ENCODE assay signal across 25 cellular contexts in the genomic region with DNA sequence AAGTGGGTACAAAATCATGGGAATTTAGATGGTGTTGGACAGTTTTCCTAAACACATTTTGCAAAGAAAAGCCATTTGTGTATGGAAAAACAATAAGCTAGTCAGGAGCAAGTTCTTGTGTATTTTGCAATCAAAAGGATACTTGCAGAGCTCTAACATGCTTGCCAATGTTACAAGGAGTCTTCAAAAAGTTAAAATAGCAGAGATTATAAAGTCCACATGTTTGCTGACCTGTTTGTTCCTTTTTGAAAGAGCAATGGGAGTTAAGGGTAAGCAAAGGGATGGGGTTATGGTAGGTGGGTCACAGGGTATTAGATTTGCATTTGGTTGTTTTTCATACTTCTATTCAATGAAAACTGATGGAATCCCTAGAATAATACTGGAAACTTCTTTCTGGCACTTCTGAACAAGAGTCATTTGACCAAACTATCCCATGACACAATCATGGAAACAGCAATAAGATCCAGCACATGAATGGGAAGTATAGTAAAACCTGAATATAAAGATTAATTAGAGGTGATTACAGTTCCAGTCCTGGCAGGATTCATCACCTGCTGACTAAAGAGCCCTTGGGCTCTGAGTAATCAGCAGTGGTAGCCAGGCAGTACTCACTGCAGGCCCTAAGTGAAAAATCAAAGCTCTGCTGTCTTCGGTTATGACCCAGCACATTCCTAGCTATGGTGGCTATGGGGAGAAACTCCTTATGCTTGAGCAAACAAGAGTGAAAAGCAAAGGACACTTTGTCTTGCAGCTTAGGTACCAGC. TPM values are rescaled to one million over a fixed set of nuclear protein-coding genes. Genes with fewer than 3 reads are reported as not detected.
A peak's percentile ranks its signal among the peaks of the same experiment; 100 is the strongest.
DNase-seq lines count a peak whose midpoint lies in the region; ATAC-seq and TF ChIP-seq lines count a peak whose summit lies in the region.
"Had no signal": no experiment of that assay in that cellular context is flagged by ENCODE, and none has a peak within 500 bp of the region (broad histone marks: within the 10 kb centered on the region; RNA-seq: fewer than 3 reads in every experiment).

No MANE protein-coding gene starts in this region.

- TF ChIP-seq POLR2A in gastroesophageal sphincter (IDR thresholded peaks at IDR 0.05), result no peak
- no peak for TF ChIP-seq POLR2A in vagina (IDR thresholded peaks at IDR 0.05)

- TF ChIP-seq CTCF in MCF 10A (IDR thresholded peaks at IDR 0.05; ENCODE audit: unreplicated experiment) (no peak), gastroesophageal sphincter (IDR thresholded peaks at IDR 0.05) (no peak), vagina (IDR thresholded peaks at IDR 0.05) (no peak)

- no peaks in the 10 kb centered on the region for H3K36me3 Mint-ChIP-seq in MCF 10A (ENCODE audit: insufficient read depth, unreplicated experiment)
- H3K36me3 Mint-ChIP-seq: CD8-positive, alpha-beta memory T cell had no signal

- no peak overlapping the region for H3K4me3 Mint-ChIP-seq in MCF 10A (ENCODE audit: unreplicated experiment)
- H3K4me3 Mint-ChIP-seq: activated CD4-positive, alpha-beta T cell treated with anti-CD3 and anti-CD28 coated beads, Interleukin-2, amount 10 ng/mL, durations not matched to agents 24 days and 14 days; activated naive CD8-positive, alpha-beta T cell treated with anti-CD3 and anti-CD28 coated beads, Interleukin-2, amount 50 U/mL, for 24 hours; CD8-positive, alpha-beta memory T cell; H9; stimulated activated naive CD8-positive, alpha-beta T cell treated with anti-CD3 and anti-CD28 coated beads, Interleukin-15, Interleukin-2, amounts not matched to agents 100 ng/mL and 50 ng/mL, for 24 hours had no signal

- DNase-seq in NCI-H146 treated with DMSO at 0.1 percent for 48 hours (lab: John Stamatoyannopoulos, UW; ENCODE audit: unreplicated experiment) (peak; percentile 15), MCF 10A (ENCODE audit: unreplicated experiment) (peak; percentile 33), vagina (ENCODE audit: extremely low spot score in 2 of 2) (no peak)
- DNase-seq: activated CD4-positive, alpha-beta T cell treated with anti-CD3 and anti-CD28 coated beads, Interleukin-2, amount 10 ng/mL, durations not matched to agents 24 days and 14 days; activated naive CD8-positive, alpha-beta T cell treated with anti-CD3 and anti-CD28 coated beads, Interleukin-2, amount 50 U/mL, for 24 hours; CD8-positive, alpha-beta memory T cell; DND-41; glutamatergic neuron; H9; Kasumi-1; left ventricle myocardium inferior; mucosa of descending colon; NCI-H1105 treated with DMSO at 0.1 percent for 48 hours; SHP77 treated with DMSO at 0.1 percent for 48 hours; small intestine; stimulated activated CD4-positive, alpha-beta T cell treated with anti-CD3 and anti-CD28 coated beads, Interleukin-4, amount 100 ng/mL, for 1 hour; transverse colon had no signal

- H3K4me1 ChIP-seq in gastroesophageal sphincter (no peaks in the 10 kb centered on the region), vagina (peaks cover 5% of the 10 kb centered on the region)
- H3K4me1 ChIP-seq: prostate gland, transverse colon had no signal

- H3K27me3 ChIP-seq in gastroesophageal sphincter (no peaks in the 10 kb centered on the region), vagina (no peaks in the 10 kb centered on the region)
- H3K27me3 ChIP-seq: cardiac muscle cell, transverse colon had no signal

- H3K4me1 Mint-ChIP-seq in MCF 10A (ENCODE audit: insufficient read depth, unreplicated experiment), result no peaks in the 10 kb centered on the region
- H3K4me1 Mint-ChIP-seq: activated CD4-positive, alpha-beta T cell treated with anti-CD3 and anti-CD28 coated beads, Interleukin-2, amount 10 ng/mL, durations not matched to agents 24 days and 14 days; activated naive CD8-positive, alpha-beta T cell treated with anti-CD3 and anti-CD28 coated beads, Interleukin-2, amount 50 U/mL, for 24 hours; CD8-positive, alpha-beta memory T cell had no signal

- H3K36me3 ChIP-seq in gastroesophageal sphincter (no peaks in the 10 kb centered on the region), vagina (no peaks in the 10 kb centered on the region)
- H3K36me3 ChIP-seq: cardiac muscle cell, left ventricle myocardium inferior, prostate gland, transverse colon had no signal

- H3K9me3 Mint-ChIP-seq in MCF 10A (ENCODE audit: unreplicated experiment), result no peaks in the 10 kb centered on the region
- H3K9me3 Mint-ChIP-seq: activated CD4-positive, alpha-beta T cell treated with anti-CD3 and anti-CD28 coated beads, Interleukin-2, amount 10 ng/mL, durations not matched to agents 24 days and 14 days; H9; stimulated activated naive CD8-positive, alpha-beta T cell treated with anti-CD3 and anti-CD28 coated beads, Interleukin-15, Interleukin-2, amounts not matched to agents 100 ng/mL and 50 ng/mL, for 24 hours had no signal

- TF ChIP-seq EP300 in gastroesophageal sphincter (IDR thresholded peaks at IDR 0.05), result no peak

- BruUV-seq in MCF 10A (replicated peaks; lab: Mats Ljungman, UMichigan), result no TSS peak

- ATAC-seq in gastroesophageal sphincter (peak; percentile 25), HG03565 (IDR thresholded peaks at IDR 0.05; ENCODE audit: unreplicated experiment) (no peak), HG02970 (IDR thresholded peaks at IDR 0.05; ENCODE audit: low FRiP score, unreplicated experiment) (no peak), HG02763 (IDR thresholded peaks at IDR 0.05; ENCODE audit: unreplicated experiment) (no peak)
- ATAC-seq: activated naive CD8-positive, alpha-beta T cell treated with anti-CD3 and anti-CD28 coated beads, Interleukin-2, amount 50 U/mL, for 24 hours; mucosa of descending colon had no signal

- POLR2A ChIA-PET in MCF 10A (lab: Yijun Ruan, JAX), result no interaction called here

- H3K27ac ChIP-seq in gastroesophageal sphincter, result no peak overlapping the region
- H3K27ac ChIP-seq in vagina, result peak overlapping the region; percentile 30
- H3K27ac ChIP-seq: cardiac muscle cell, left ventricle myocardium inferior, prostate gland, transverse colon had no signal

- H3K27me3 Mint-ChIP-seq in MCF 10A (ENCODE audit: insufficient read depth, unreplicated experiment), result peaks cover 56% of the 10 kb centered on the region
- H3K27me3 Mint-ChIP-seq: activated CD4-positive, alpha-beta T cell treated with anti-CD3 and anti-CD28 coated beads, Interleukin-2, amount 10 ng/mL, durations not matched to agents 24 days and 14 days; activated naive CD8-positive, alpha-beta T cell treated with anti-CD3 and anti-CD28 coated beads, Interleukin-2, amount 50 U/mL, for 24 hours; stimulated activated naive CD8-positive, alpha-beta T cell treated with anti-CD3 and anti-CD28 coated beads, Interleukin-15, Interleukin-2, amounts not matched to agents 100 ng/mL and 50 ng/mL, for 24 hours had no signal

- CTCF ChIA-PET in MCF 10A (lab: Yijun Ruan, JAX), result interaction anchor here (0.6 to 1.1 kb wide), 2 partner anchors 172 to 378 kb away, joined by 3 read pairs; no protein-coding TSS in a partner anchor

- H3K4me3 ChIP-seq in gastroesophageal sphincter (no peak overlapping the region), vagina (no peak overlapping the region)
- H3K4me3 ChIP-seq: cardiac muscle cell, left ventricle myocardium inferior, mucosa of descending colon, prostate gland, transverse colon had no signal

- intact Hi-C loops in MCF 10A (cut with micrococcal nuclease), result no loop called here
- intact Hi-C loops in vagina (cut with DNase I), result no loop called here

- H3K9me3 ChIP-seq in gastroesophageal sphincter, result no peaks in the 10 kb centered on the region
- no peaks in the 10 kb centered on the region for H3K9me3 ChIP-seq in vagina
- H3K9me3 ChIP-seq: left ventricle myocardium inferior, mucosa of descending colon, prostate gland, transverse colon had no signal

- H3K27ac Mint-ChIP-seq in MCF 10A (ENCODE audit: low read depth, unreplicated experiment), result no peak overlapping the region
- H3K27ac Mint-ChIP-seq: activated CD4-positive, alpha-beta T cell treated with anti-CD3 and anti-CD28 coated beads, Interleukin-2, amount 10 ng/mL, durations not matched to agents 24 days and 14 days; activated naive CD8-positive, alpha-beta T cell treated with anti-CD3 and anti-CD28 coated beads, Interleukin-2, amount 50 U/mL, for 24 hours; CD8-positive, alpha-beta memory T cell; H9; stimulated activated naive CD8-positive, alpha-beta T cell treated with anti-CD3 and anti-CD28 coated beads, Interleukin-15, Interleukin-2, amounts not matched to agents 100 ng/mL and 50 ng/mL, for 24 hours had no signal

- WGBS in gastroesophageal sphincter (ENCODE audit: low coverage in 1 of 2), 2 donors, result 86% methylated on average over 1 of the region's 1 CpG; no CpG with 5 or more reads in 1 of the 2 donors

RNA-seq across cellular contexts. Expression of a gene that starts 27.1 kb away (rescaled TPM):
- total RNA-seq in MCF 10A (2022), result 0.15 TPM in 1 of 2 replicates, not detected in the other
- not detected for total RNA-seq in gastroesophageal sphincter
- not detected for total RNA-seq in vagina
- total RNA-seq: activated CD4-positive, alpha-beta T cell treated with anti-CD3 and anti-CD28 coated beads, Interleukin-2, amount 10 ng/mL, durations not matched to agents 24 days and 14 days; endothelial cell of umbilical vein; H9; mucosa of descending colon; transverse colon had no signal

Comparison
In these comparisons a context has a peak if more than half of its experiments do, and no peak if none do; other contexts are left out.
1. DNase-seq: peak in NCI-H146 treated with DMSO at 0.1 percent for 48 hours (single experiment) and MCF 10A (single experiment); none in vagina (0 of 2).